Comparison of ENCODE assay signal across 1 cellular context in the genomic region with DNA sequence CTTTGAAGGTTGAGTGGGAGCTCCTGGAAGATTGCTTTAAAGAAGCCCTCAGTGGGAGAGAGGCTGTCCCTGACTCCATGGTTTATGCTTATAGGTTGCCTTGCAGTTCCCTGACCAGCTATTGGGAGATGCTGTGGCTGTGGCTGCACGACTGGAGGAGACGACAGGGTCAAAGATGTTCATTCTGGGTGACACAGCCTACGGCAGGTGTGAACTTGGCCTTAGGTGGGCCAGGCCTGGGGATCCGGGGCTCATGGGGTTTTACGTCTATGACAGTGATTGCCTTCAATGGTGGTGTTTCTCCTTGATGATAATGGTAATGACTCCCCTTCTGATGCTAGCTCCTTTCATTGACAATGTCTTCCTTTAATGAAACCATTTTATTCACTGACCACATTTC.
TF ChIP-seq lines count a peak whose summit lies in the region.

No MANE protein-coding gene starts in this region.

TF ChIP-seq in H1, 55 proteins besides CTCF, POLR2A, EP300 and RAD21:
- TF ChIP-seq BRCA1 (IDR thresholded peaks at IDR 0.05; ENCODE audit: low read depth, low read length), result no peak
- no peak for TF ChIP-seq RNF2 (IDR thresholded peaks at IDR 0.05; ENCODE audit: borderline replicate concordance, low read depth, low read length, missing control alignments, poor library complexity, severe bottlenecking)
- TF ChIP-seq CTBP2 (IDR thresholded peaks at IDR 0.05; ENCODE audit: borderline replicate concordance, insufficient read depth, insufficient read length, low read length), result no peak
- TF ChIP-seq BCL11A (IDR thresholded peaks at IDR 0.05; ENCODE audit: low read depth in 2 of 2, low read length in 2 of 2), result no peak
